Comparison of ENCODE assay signal across 8 cellular contexts in genomic region chrX:119769388-119769787, GRCh38. TPM values are rescaled to one million over a fixed set of nuclear protein-coding genes. Genes with fewer than 3 reads are reported as not detected.
"Had no signal": no experiment of that assay in that cellular context is flagged by ENCODE, and none has a peak within 500 bp of the region (broad histone marks: within the 10 kb centered on the region; RNA-seq: fewer than 3 reads in every experiment).

No MANE protein-coding gene starts in this region.

RNA-seq across cellular contexts. Expression of gene SOWAHD, which starts 11.0 kb away (rescaled TPM):
- total RNA-seq: dermis microvascular lymphatic vessel endothelial cell, esophagus mucosa, glomerular endothelial cell, kidney epithelial cell, lung microvascular endothelial cell, mesothelial cell of epicardium, myocyte had no signal
- polyA plus RNA-seq: keratinocyte had no signal
